1 cellular context compared by ENCODE assay signal in genomic region chr7:135147341-135147898, GRCh38.
TF ChIP-seq lines count a peak whose summit lies in the region.

No MANE protein-coding gene starts in this region.

TF ChIP-seq in endothelial cell of umbilical vein, 7 proteins besides CTCF, POLR2A, EP300 and RAD21 (continued from another document):
- TF ChIP-seq JUN (IDR thresholded peaks at IDR 0.05; ENCODE audit: borderline replicate concordance, insufficient read depth, insufficient read length, low read depth) (no peak), MYC (IDR thresholded peaks at IDR 0.05; ENCODE audit: low read depth, low read length) (no peak), GATA2 (IDR thresholded peaks at IDR 0.05; ENCODE audit: insufficient read depth, insufficient read length, low read depth, low read length) (no peak), FOS (IDR thresholded peaks at IDR 0.05; ENCODE audit: borderline replicate concordance, insufficient read depth, low read length) (no peak), EZH2 (IDR thresholded peaks at IDR 0.05; ENCODE audit: borderline replicate concordance, low read depth, low read length, severe bottlenecking) (no peak)
- TF ChIP-seq, protein P1, sequence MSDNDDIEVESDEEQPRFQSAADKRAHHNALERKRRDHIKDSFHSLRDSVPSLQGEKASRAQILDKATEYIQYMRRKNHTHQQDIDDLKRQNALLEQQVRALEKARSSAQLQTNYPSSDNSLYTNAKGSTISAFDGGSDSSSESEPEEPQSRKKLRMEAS (IDR thresholded peaks at IDR 0.05; ENCODE audit: insufficient read depth, insufficient read length), result no peak
